Comparison of ENCODE assay signal across 2 cellular contexts in the genomic region with DNA sequence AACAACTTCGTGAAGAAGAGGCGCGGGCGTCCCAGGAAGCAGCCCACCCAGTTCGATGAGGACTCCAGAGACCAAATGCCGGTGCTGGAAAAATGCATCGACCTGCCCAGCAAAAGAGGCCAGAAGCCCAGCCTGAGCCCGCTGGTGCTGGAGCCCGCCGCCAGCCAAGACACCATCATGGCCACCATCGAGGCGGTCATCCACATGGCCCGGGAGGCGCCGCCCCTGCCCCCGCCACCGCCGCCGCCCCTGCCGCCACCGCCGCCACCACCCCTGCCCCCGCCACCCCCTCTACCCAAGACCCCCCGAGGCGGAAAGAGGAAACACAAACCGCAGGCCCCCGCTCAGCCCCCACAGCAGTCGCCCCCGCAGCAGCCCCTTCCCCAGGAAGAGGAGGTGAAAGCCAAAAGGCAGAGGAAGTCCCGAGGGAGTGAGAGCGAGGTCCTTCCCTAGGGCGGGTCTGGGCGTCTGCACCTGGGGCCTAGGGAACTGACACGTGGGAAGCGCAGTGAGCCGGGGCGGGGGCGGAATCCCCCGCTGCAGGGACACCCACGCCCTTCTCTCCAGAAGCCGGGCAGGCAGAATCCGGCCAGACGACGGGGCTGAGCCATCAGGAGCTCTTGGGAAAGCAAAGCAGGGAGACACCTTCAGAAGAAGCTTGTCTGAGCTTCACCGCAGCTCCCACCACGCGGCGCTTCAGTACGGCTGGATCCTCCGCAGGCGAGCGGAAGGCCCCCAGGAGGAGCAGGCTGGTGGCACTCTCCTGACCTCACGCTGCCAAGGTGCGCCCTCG.
A peak's percentile ranks its signal among the peaks of the same experiment; 100 is the strongest.
TF ChIP-seq lines count a peak whose summit lies in the region.

No MANE protein-coding gene starts in this region.

TF ChIP-seq in GM23338, 12 proteins besides CTCF, POLR2A, EP300 and RAD21 (continues in another document):
- TF ChIP-seq EZH2phosphoT487 (IDR thresholded peaks at IDR 0.05; ENCODE audit: unreplicated experiment) (no peak), JUNB (IDR thresholded peaks at IDR 0.05; ENCODE audit: unreplicated experiment) (no peak), POLR2AphosphoS5 (IDR thresholded peaks at IDR 0.05; ENCODE audit: low read depth) (no peak), ZNF331 (CRISPR knock-in tag; IDR thresholded peaks at IDR 0.05; ENCODE audit: low read depth) (no peak), STAT1 (IDR thresholded peaks at IDR 0.05; ENCODE audit: unreplicated experiment) (no peak), NANOG (IDR thresholded peaks at IDR 0.05; ENCODE audit: borderline replicate concordance) (no peak), EZH2 (IDR thresholded peaks at IDR 0.05; ENCODE audit: low read depth, unreplicated experiment) (no peak)
- TF ChIP-seq, protein P1, sequence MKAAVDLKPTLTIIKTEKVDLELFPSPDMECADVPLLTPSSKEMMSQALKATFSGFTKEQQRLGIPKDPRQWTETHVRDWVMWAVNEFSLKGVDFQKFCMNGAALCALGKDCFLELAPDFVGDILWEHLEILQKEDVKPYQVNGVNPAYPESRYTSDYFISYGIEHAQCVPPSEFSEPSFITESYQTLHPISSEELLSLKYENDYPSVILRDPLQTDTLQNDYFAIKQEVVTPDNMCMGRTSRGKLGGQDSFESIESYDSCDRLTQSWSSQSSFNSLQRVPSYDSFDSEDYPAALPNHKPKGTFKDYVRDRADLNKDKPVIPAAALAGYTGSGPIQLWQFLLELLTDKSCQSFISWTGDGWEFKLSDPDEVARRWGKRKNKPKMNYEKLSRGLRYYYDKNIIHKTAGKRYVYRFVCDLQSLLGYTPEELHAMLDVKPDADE (IDR thresholded peaks at IDR 0.05): no peak
- TF ChIP-seq, protein P2, sequence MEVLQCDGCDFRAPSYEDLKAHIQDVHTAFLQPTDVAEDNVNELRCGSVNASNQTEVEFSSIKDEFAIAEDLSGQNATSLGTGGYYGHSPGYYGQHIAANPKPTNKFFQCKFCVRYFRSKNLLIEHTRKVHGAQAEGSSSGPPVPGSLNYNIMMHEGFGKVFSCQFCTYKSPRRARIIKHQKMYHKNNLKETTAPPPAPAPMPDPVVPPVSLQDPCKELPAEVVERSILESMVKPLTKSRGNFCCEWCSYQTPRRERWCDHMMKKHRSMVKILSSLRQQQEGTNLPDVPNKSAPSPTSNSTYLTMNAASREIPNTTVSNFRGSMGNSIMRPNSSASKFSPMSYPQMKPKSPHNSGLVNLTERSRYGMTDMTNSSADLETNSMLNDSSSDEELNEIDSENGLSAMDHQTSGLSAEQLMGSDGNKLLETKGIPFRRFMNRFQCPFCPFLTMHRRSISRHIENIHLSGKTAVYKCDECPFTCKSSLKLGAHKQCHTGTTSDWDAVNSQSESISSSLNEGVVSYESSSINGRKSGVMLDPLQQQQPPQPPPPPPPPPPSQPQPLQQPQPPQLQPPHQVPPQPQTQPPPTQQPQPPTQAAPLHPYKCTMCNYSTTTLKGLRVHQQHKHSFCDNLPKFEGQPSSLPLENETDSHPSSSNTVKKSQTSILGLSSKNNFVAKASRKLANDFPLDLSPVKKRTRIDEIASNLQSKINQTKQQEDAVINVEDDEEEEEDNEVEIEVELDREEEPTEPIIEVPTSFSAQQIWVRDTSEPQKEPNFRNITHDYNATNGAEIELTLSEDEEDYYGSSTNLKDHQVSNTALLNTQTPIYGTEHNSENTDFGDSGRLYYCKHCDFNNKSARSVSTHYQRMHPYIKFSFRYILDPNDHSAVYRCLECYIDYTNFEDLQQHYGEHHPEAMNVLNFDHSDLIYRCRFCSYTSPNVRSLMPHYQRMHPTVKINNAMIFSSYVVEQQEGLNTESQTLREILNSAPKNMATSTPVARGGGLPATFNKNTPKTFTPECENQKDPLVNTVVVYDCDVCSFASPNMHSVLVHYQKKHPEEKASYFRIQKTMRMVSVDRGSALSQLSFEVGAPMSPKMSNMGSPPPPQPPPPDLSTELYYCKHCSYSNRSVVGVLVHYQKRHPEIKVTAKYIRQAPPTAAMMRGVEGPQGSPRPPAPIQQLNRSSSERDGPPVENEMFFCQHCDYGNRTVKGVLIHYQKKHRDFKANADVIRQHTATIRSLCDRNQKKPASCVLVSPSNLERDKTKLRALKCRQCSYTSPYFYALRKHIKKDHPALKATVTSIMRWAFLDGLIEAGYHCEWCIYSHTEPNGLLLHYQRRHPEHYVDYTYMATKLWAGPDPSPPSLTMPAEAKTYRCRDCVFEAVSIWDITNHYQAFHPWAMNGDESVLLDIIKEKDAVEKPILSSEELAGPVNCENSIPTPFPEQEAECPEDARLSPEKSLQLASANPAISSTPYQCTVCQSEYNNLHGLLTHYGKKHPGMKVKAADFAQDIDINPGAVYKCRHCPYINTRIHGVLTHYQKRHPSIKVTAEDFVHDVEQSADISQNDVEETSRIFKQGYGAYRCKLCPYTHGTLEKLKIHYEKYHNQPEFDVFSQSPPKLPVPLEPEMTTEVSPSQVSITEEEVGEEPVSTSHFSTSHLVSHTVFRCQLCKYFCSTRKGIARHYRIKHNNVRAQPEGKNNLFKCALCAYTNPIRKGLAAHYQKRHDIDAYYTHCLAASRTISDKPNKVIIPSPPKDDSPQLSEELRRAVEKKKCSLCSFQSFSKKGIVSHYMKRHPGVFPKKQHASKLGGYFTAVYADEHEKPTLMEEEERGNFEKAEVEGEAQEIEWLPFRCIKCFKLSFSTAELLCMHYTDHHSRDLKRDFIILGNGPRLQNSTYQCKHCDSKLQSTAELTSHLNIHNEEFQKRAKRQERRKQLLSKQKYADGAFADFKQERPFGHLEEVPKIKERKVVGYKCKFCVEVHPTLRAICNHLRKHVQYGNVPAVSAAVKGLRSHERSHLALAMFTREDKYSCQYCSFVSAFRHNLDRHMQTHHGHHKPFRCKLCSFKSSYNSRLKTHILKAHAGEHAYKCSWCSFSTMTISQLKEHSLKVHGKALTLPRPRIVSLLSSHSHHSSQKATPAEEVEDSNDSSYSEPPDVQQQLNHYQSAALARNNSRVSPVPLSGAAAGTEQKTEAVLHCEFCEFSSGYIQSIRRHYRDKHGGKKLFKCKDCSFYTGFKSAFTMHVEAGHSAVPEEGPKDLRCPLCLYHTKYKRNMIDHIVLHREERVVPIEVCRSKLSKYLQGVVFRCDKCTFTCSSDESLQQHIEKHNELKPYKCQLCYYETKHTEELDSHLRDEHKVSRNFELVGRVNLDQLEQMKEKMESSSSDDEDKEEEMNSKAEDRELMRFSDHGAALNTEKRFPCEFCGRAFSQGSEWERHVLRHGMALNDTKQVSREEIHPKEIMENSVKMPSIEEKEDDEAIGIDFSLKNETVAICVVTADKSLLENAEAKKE (CRISPR knock-in tag; IDR thresholded peaks at IDR 0.05): no peak

TF ChIP-seq in K562, 482 proteins besides CTCF, POLR2A, EP300 and RAD21 (continues in another document):
- TF ChIP-seq YY1 (IDR thresholded peaks at IDR 0.05; ENCODE audit: borderline replicate concordance in 1 of 3, control insufficient read depth in 1 of 3, extremely low read depth in 1 of 3, insufficient read depth in 3 of 3, insufficient read length in 1 of 3, insufficient replicate concordance in 2 of 3, low read depth in 1 of 3, low read length in 2 of 3): peak in 1 of 3 experiments; percentile 53
- peak; percentile 93 for TF ChIP-seq EGR1 (conservative IDR thresholded peaks at IDR 0.05)
- TF ChIP-seq, protein P3, sequence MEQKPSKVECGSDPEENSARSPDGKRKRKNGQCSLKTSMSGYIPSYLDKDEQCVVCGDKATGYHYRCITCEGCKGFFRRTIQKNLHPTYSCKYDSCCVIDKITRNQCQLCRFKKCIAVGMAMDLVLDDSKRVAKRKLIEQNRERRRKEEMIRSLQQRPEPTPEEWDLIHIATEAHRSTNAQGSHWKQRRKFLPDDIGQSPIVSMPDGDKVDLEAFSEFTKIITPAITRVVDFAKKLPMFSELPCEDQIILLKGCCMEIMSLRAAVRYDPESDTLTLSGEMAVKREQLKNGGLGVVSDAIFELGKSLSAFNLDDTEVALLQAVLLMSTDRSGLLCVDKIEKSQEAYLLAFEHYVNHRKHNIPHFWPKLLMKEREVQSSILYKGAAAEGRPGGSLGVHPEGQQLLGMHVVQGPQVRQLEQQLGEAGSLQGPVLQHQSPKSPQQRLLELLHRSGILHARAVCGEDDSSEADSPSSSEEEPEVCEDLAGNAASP (IDR thresholded peaks at IDR 0.05): no peak
- TF ChIP-seq ZNF830 (CRISPR knock-in tag; IDR thresholded peaks at IDR 0.05): no peak
- TF ChIP-seq MYC (IDR thresholded peaks at IDR 0.05; ENCODE audit: low read depth, low read length): 0 out of 2 replicates have a peak, but pooled peaks have one; percentile 58
- TF ChIP-seq MYC (CRISPR knock-in tag; IDR thresholded peaks at IDR 0.05; ENCODE audit: borderline replicate concordance, low read depth): no peak
- peak; percentile 14; the same call in 1 of the 2 replicates for TF ChIP-seq PHF8 (IDR thresholded peaks at IDR 0.05; ENCODE audit: borderline replicate concordance, low read length)
- no peak for TF ChIP-seq NELFE (IDR thresholded peaks at IDR 0.05; ENCODE audit: insufficient read depth, insufficient read length)
- TF ChIP-seq POLR2G (IDR thresholded peaks at IDR 0.05; ENCODE audit: low read depth, low read length): peak; percentile 71
- TF ChIP-seq ZNF384 (IDR thresholded peaks at IDR 0.05; ENCODE audit: low read depth, low read length): no peak
- TF ChIP-seq, protein P4, sequence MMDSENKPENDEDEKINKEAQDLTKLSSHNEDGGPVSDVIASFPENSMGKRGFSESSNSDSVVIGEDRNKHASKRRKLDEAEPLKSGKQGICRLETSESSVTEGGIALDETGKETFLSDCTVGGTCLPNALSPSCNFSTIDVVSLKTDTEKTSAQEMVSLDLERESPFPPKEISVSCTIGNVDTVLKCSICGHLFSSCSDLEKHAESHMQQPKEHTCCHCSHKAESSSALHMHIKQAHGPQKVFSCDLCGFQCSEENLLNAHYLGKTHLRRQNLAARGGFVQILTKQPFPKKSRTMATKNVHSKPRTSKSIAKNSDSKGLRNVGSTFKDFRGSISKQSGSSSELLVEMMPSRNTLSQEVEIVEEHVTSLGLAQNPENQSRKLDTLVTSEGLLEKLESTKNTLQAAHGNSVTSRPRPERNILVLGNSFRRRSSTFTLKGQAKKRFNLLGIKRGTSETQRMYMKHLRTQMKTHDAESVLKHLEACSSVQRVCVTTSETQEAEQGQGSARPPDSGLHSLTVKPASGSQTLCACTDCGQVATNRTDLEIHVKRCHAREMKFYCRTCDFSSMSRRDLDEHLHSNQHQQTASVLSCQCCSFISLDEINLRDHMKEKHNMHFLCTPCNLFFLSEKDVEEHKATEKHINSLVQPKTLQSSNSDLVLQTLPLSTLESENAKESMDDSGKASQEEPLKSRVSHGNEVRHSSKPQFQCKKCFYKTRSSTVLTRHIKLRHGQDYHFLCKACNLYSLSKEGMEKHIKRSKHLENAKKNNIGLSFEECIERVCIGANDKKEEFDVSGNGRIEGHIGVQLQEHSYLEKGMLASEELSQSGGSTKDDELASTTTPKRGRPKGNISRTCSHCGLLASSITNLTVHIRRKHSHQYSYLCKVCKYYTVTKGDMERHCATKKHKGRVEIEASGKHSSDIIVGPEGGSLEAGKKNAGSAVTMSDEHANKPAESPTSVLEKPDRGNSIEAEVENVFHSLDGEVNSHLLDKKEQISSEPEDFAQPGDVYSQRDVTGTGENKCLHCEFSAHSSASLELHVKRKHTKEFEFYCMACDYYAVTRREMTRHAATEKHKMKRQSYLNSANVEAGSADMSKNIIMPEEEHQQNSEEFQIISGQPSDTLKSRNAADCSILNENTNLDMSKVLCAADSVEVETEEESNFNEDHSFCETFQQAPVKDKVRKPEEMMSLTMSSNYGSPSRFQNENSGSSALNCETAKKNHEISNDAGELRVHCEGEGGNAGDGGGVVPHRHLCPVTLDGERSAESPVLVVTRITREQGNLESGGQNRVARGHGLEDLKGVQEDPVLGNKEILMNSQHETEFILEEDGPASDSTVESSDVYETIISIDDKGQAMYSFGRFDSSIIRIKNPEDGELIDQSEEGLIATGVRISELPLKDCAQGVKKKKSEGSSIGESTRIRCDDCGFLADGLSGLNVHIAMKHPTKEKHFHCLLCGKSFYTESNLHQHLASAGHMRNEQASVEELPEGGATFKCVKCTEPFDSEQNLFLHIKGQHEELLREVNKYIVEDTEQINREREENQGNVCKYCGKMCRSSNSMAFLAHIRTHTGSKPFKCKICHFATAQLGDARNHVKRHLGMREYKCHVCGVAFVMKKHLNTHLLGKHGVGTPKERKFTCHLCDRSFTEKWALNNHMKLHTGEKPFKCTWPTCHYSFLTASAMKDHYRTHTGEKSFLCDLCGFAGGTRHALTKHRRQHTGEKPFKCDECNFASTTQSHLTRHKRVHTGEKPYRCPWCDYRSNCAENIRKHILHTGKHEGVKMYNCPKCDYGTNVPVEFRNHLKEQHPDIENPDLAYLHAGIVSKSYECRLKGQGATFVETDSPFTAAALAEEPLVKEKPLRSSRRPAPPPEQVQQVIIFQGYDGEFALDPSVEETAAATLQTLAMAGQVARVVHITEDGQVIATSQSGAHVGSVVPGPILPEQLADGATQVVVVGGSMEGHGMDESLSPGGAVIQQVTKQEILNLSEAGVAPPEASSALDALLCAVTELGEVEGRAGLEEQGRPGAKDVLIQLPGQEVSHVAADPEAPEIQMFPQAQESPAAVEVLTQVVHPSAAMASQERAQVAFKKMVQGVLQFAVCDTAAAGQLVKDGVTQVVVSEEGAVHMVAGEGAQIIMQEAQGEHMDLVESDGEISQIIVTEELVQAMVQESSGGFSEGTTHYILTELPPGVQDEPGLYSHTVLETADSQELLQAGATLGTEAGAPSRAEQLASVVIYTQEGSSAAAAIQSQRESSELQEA (IDR thresholded peaks at IDR 0.05; ENCODE audit: low read depth): no peak
- no peak for TF ChIP-seq HCFC1 (IDR thresholded peaks at IDR 0.05; ENCODE audit: low read depth, low read length)
- peak; percentile 71 for TF ChIP-seq RBFOX2 (IDR thresholded peaks at IDR 0.05; ENCODE audit: low read depth, low read length)
- TF ChIP-seq, protein P5, sequence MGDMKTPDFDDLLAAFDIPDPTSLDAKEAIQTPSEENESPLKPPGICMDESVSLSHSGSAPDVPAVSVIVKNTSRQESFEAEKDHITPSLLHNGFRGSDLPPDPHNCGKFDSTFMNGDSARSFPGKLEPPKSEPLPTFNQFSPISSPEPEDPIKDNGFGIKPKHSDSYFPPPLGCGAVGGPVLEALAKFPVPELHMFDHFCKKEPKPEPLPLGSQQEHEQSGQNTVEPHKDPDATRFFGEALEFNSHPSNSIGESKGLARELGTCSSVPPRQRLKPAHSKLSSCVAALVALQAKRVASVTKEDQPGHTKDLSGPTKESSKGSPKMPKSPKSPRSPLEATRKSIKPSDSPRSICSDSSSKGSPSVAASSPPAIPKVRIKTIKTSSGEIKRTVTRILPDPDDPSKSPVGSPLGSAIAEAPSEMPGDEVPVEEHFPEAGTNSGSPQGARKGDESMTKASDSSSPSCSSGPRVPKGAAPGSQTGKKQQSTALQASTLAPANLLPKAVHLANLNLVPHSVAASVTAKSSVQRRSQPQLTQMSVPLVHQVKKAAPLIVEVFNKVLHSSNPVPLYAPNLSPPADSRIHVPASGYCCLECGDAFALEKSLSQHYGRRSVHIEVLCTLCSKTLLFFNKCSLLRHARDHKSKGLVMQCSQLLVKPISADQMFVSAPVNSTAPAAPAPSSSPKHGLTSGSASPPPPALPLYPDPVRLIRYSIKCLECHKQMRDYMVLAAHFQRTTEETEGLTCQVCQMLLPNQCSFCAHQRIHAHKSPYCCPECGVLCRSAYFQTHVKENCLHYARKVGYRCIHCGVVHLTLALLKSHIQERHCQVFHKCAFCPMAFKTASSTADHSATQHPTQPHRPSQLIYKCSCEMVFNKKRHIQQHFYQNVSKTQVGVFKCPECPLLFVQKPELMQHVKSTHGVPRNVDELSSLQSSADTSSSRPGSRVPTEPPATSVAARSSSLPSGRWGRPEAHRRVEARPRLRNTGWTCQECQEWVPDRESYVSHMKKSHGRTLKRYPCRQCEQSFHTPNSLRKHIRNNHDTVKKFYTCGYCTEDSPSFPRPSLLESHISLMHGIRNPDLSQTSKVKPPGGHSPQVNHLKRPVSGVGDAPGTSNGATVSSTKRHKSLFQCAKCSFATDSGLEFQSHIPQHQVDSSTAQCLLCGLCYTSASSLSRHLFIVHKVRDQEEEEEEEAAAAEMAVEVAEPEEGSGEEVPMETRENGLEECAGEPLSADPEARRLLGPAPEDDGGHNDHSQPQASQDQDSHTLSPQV (IDR thresholded peaks at IDR 0.05): peak; percentile 41; the same call in 1 of the 2 replicates
